25 cellular contexts compared by ENCODE assay signal in the genomic region with DNA sequence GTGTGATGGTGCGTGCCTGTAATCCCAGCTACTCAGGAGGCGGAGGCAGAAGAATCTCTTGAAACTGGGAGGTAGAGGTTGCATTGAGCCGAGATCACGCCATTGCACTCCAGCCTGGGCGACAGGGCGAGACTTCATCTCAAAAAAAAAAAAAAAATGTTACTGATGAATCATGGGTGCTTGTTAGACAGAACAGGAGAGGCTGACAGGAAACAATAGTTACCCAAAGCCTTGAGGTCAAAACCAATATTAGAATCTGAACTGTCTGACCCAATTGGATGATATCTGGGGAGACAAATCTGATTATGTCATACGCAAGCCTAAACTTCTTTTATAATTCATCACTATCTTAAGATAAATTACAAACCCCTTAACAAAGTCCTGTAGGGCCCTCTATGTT.
"Had no signal": no experiment of that assay in that cellular context is flagged by ENCODE, and none has a peak within 500 bp of the region (broad histone marks: within the 10 kb centered on the region; RNA-seq: fewer than 3 reads in every experiment).

No MANE protein-coding gene starts in this region.

- H3K4me3 Mint-ChIP-seq: dendritic cell treated with granulocyte-macrophage colony-stimulating factor and Interleukin-4, amounts not matched to agents 40 ng/mL and 50 ng/mL, for 4 days; effector memory CD8-positive, alpha-beta T cell; endodermal cell had no signal

- ATAC-seq: effector memory CD8-positive, alpha-beta T cell; esophagus mucosa; foreskin keratinocyte; gastrocnemius medialis; gastroesophageal sphincter; heart left ventricle; heart right ventricle had no signal

- H3K27ac ChIP-seq: colonic mucosa, coronary artery, dorsolateral prefrontal cortex, epithelial cell of prostate, esophagus muscularis mucosa, esophagus squamous epithelium, foreskin keratinocyte, gastrocnemius medialis, gastroesophageal sphincter, heart left ventricle, heart right ventricle had no signal

- H3K9me3 Mint-ChIP-seq: effector memory CD8-positive, alpha-beta T cell had no signal

- H3K27me3 Mint-ChIP-seq: dendritic cell treated with granulocyte-macrophage colony-stimulating factor and Interleukin-4, amounts not matched to agents 40 ng/mL and 50 ng/mL, for 4 days; effector memory CD8-positive, alpha-beta T cell had no signal

- H3K27me3 ChIP-seq: colonic mucosa, dorsolateral prefrontal cortex, esophagus muscularis mucosa, esophagus squamous epithelium, foreskin keratinocyte, gastrocnemius medialis, gastroesophageal sphincter, heart left ventricle, heart right ventricle had no signal

- H3K9me3 ChIP-seq: colonic mucosa, esophagus muscularis mucosa, esophagus squamous epithelium, gastrocnemius medialis, gastroesophageal sphincter, heart left ventricle, heart right ventricle had no signal

- DNase-seq: colonic mucosa; cortex of kidney; dermis blood vessel endothelial cell; dorsolateral prefrontal cortex; effector CD4-positive, alpha-beta T cell; effector CD8-positive, alpha-beta T cell; effector memory CD4-positive, alpha-beta T cell; effector memory CD8-positive, alpha-beta T cell; endodermal cell; erythroblast; esophagus squamous epithelium; foreskin fibroblast; foreskin keratinocyte; foreskin melanocyte; gastrocnemius medialis; glutamatergic neuron; head of caudate nucleus; heart left ventricle; heart right ventricle had no signal

- H3K36me3 ChIP-seq: colonic mucosa, esophagus muscularis mucosa, esophagus squamous epithelium, gastrocnemius medialis, gastroesophageal sphincter, heart left ventricle, heart right ventricle had no signal

- H3K27ac Mint-ChIP-seq: dendritic cell treated with granulocyte-macrophage colony-stimulating factor and Interleukin-4, amounts not matched to agents 40 ng/mL and 50 ng/mL, for 4 days; effector memory CD8-positive, alpha-beta T cell; endodermal cell had no signal

- H3K4me1 ChIP-seq: colonic mucosa, esophagus muscularis mucosa, esophagus squamous epithelium, foreskin keratinocyte, gastrocnemius medialis, gastroesophageal sphincter, heart left ventricle, heart right ventricle had no signal

- H3K4me3 ChIP-seq: colonic mucosa, coronary artery, dorsolateral prefrontal cortex, esophagus muscularis mucosa, esophagus squamous epithelium, gastrocnemius medialis, gastroesophageal sphincter, heart left ventricle, heart right ventricle had no signal

- H3K4me1 Mint-ChIP-seq: endodermal cell had no signal
